In genomic region chr13:93398167-93398566, GRCh38 we compare ENCODE assay signal across 24 cellular contexts.
DNase-seq lines count a peak whose midpoint lies in the region; FAIRE-seq and TF ChIP-seq lines count a peak whose summit lies in the region.
"Had no signal": no experiment of that assay in that cellular context is flagged by ENCODE, and none has a peak within 500 bp of the region (broad histone marks: within the 10 kb centered on the region; RNA-seq: fewer than 3 reads in every experiment).

No MANE protein-coding gene starts in this region.

- no peaks in the 10 kb centered on the region for H3K27me3 Mint-ChIP-seq in progenitor cell of endocrine pancreas
- H3K27me3 Mint-ChIP-seq in activated T-cell treated with anti-CD3 and anti-CD28 coated beads, Interleukin-2, amount 50 U/mL, for 24 hours: no peaks in the 10 kb centered on the region
- H3K27me3 Mint-ChIP-seq: activated CD4-positive, alpha-beta memory T cell treated with anti-CD3 and anti-CD28 coated beads for 36 hours; effector memory CD8-positive, alpha-beta T cell; T-helper 17 cell had no signal

- in situ Hi-C loops in ACHN (cut with HindIII; ENCODE audit: low pct_ligation_motif_present, low pct_unique_long_range_greater_than_20kb, low sequenced_read_pairs): no loop called here

- H3K27ac Mint-ChIP-seq in progenitor cell of endocrine pancreas: no peak overlapping the region
- H3K27ac Mint-ChIP-seq in activated T-cell treated with anti-CD3 and anti-CD28 coated beads, Interleukin-2, amount 50 U/mL, for 24 hours: no peak overlapping the region
- H3K27ac Mint-ChIP-seq: activated CD4-positive, alpha-beta memory T cell treated with anti-CD3 and anti-CD28 coated beads for 36 hours; CD8-positive, alpha-beta T cell; effector memory CD8-positive, alpha-beta T cell; T-helper 17 cell had no signal

- peaks cover 6% of the 10 kb centered on the region for H3K9me3 Mint-ChIP-seq in progenitor cell of endocrine pancreas (ENCODE audit: low read depth)
- no peaks in the 10 kb centered on the region for H3K9me3 Mint-ChIP-seq in activated T-cell treated with anti-CD3 and anti-CD28 coated beads, Interleukin-2, amount 50 U/mL, for 24 hours
- H3K9me3 Mint-ChIP-seq: activated CD4-positive, alpha-beta memory T cell treated with anti-CD3 and anti-CD28 coated beads for 36 hours; CD8-positive, alpha-beta T cell had no signal

- no peak overlapping the region for H3K4me3 ChIP-seq in cardiac fibroblast (replicated peaks in 1 of 2; ENCODE audit: low read depth in 2 of 2, low read length in 2 of 2)
- H3K4me3 ChIP-seq: vagina had no signal

- TF ChIP-seq CTCF in cardiac fibroblast (IDR thresholded peaks at IDR 0.05; ENCODE audit: low read depth, low read length): no peak
- TF ChIP-seq CTCF in progenitor cell of endocrine pancreas (IDR thresholded peaks at IDR 0.05; ENCODE audit: unreplicated experiment): no peak

- no peak overlapping the region for H3K4me3 Mint-ChIP-seq in progenitor cell of endocrine pancreas (ENCODE audit: low read depth)
- H3K4me3 Mint-ChIP-seq in activated T-cell treated with anti-CD3 and anti-CD28 coated beads, Interleukin-2, amount 50 U/mL, for 24 hours: no peak overlapping the region
- H3K4me3 Mint-ChIP-seq: activated CD4-positive, alpha-beta memory T cell treated with anti-CD3 and anti-CD28 coated beads for 36 hours; CD8-positive, alpha-beta T cell; effector memory CD8-positive, alpha-beta T cell; T-helper 17 cell; WTC11 had no signal

- H3K4me1 Mint-ChIP-seq in progenitor cell of endocrine pancreas (ENCODE audit: low read depth): peaks cover 10% of the 10 kb centered on the region
- H3K4me1 Mint-ChIP-seq in activated T-cell treated with anti-CD3 and anti-CD28 coated beads, Interleukin-2, amount 50 U/mL, for 24 hours (ENCODE audit: low read depth): no peaks in the 10 kb centered on the region
- H3K4me1 Mint-ChIP-seq: T-helper 17 cell had no signal

- DNase-seq in ACHN: peak; percentile 25
- peak; percentile 5 for DNase-seq in HCEC 1CT
- peak; percentile 36 to 63 for DNase-seq in cardiac fibroblast (ENCODE audit: low read depth in 2 of 2)
- DNase-seq in myocyte (ENCODE audit: low read depth): peak; percentile 30
- no peak for DNase-seq in frontal cortex (ENCODE audit: low spot score in 2 of 2)
- no peak for DNase-seq in progenitor cell of endocrine pancreas (ENCODE audit: low spot score, unreplicated experiment)
- DNase-seq in NCI-H510A treated with DMSO at 0.1 percent for 48 hours (lab: John Stamatoyannopoulos, UW): no peak
- DNase-seq in activated T-cell treated with anti-CD3 and anti-CD28 coated beads, Interleukin-2, amount 50 U/mL, for 24 hours: no peak
- DNase-seq: activated CD4-positive, alpha-beta memory T cell treated with anti-CD3 and anti-CD28 coated beads for 36 hours; activated naive CD4-positive, alpha-beta T cell; activated T-cell treated with anti-CD3 and anti-CD28 coated beads for 4 hours; anterior cingulate cortex; CD8-positive, alpha-beta T cell; DND-41; effector memory CD8-positive, alpha-beta T cell; NCI-H1092 treated with DMSO at 0.1 percent for 48 hours; NCI-H2081; NCI-H526; SHP77; stimulated activated CD8-positive, alpha-beta memory T cell treated with anti-CD3 and anti-CD28 coated beads, Interleukin-4, amount 100 ng/mL, for 48 hours; substantia nigra; T-helper 17 cell had no signal

- no peak for FAIRE-seq in frontal cortex (lab: Jason Lieb, UNC)

- H3K36me3 Mint-ChIP-seq in progenitor cell of endocrine pancreas (ENCODE audit: insufficient read depth): peaks cover 4% of the 10 kb centered on the region
- H3K36me3 Mint-ChIP-seq in activated T-cell treated with anti-CD3 and anti-CD28 coated beads, Interleukin-2, amount 50 U/mL, for 24 hours (ENCODE audit: low read depth): no peaks in the 10 kb centered on the region
- H3K36me3 Mint-ChIP-seq: activated CD4-positive, alpha-beta memory T cell treated with anti-CD3 and anti-CD28 coated beads for 36 hours; CD8-positive, alpha-beta T cell; WTC11 had no signal

Comparison
In these comparisons a context has a peak if more than half of its experiments do, and no peak if none do; other contexts are left out.
1. DNase-seq: peak in ACHN (single experiment), HCEC 1CT (single experiment), cardiac fibroblast (2 of 2) and myocyte (single experiment); none in frontal cortex (0 of 2), progenitor cell of endocrine pancreas (single experiment), NCI-H510A treated with DMSO at 0.1 percent for 48 hours (single experiment) and activated T-cell treated with anti-CD3 and anti-CD28 coated beads, Interleukin-2, amount 50 U/mL, for 24 hours (single experiment).